In the genomic region with DNA sequence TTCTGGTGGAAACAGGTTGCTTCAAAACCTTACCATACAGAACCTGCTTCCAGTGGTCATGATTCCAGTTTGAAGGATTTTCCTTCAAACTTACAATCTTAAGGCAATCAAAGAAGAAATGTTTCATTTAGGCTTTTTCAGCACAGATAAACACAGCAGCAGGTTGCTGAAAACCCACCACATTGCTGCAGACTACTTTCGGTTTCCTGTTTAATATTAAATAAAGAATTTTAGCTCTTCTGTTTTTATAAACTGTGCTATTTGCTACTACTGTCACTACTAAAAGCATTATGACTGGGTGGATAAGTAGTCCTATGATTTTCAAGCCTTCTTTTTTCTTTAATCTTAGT, we compare ENCODE assay signal across 9 cellular contexts. TPM values are rescaled to one million over a fixed set of nuclear protein-coding genes. Genes with fewer than 3 reads are reported as not detected.
DNase-seq lines count a peak whose midpoint lies in the region; ATAC-seq and TF ChIP-seq lines count a peak whose summit lies in the region.
"Had no signal": no experiment of that assay in that cellular context is flagged by ENCODE, and none has a peak within 500 bp of the region (broad histone marks: within the 10 kb centered on the region; RNA-seq: fewer than 3 reads in every experiment).

No MANE protein-coding gene starts in this region.

- H3K4me3 ChIP-seq in body of pancreas, result peak overlapping the region in 1 of 2 donors; percentile 22
- no peak overlapping the region for H3K4me3 ChIP-seq in HAP-1

- peaks cover 28% of the 10 kb centered on the region for H3K4me1 ChIP-seq in body of pancreas
- peaks cover 26% of the 10 kb centered on the region for H3K4me1 ChIP-seq in HAP-1

- H3K4me1 Mint-ChIP-seq in osteocyte (ENCODE audit: unreplicated experiment), result peaks cover 70% of the 10 kb centered on the region

- no peaks in the 10 kb centered on the region for H3K36me3 ChIP-seq in body of pancreas (replicated peaks in 1 of 2; ENCODE audit: insufficient read depth in 1 of 2, low read depth in 2 of 2)
- H3K36me3 ChIP-seq in HAP-1 (replicated peaks), result no peaks in the 10 kb centered on the region

- DNase-seq in body of pancreas, result no peak
- DNase-seq in osteocyte (ENCODE audit: extremely low spot score, unreplicated experiment), result no peak
- DNase-seq in HAP-1 (ENCODE audit: low spot score in 2 of 2), result no peak
- no peak for DNase-seq in CD1c-positive myeloid dendritic cell (ENCODE audit: extremely low spot score)
- DNase-seq in GM19240 (ENCODE audit: insufficient read length, low spot score), result no peak

- H3K27me3 ChIP-seq in body of pancreas (no peaks in the 10 kb centered on the region), HAP-1 (ENCODE audit: low read depth) (no peaks in the 10 kb centered on the region)

- ATAC-seq in GM18867 (IDR thresholded peaks at IDR 0.05; ENCODE audit: unreplicated experiment) (peak; percentile 2), HG03039 (IDR thresholded peaks at IDR 0.05; ENCODE audit: unreplicated experiment) (peak; percentile 7), body of pancreas (no peak), GM18517 (IDR thresholded peaks at IDR 0.05; ENCODE audit: unreplicated experiment) (no peak)
- ATAC-seq: HCT116 had no signal

- peak overlapping the region; percentile 51 for H3K4me3 Mint-ChIP-seq in osteocyte (ENCODE audit: unreplicated experiment)

- TF ChIP-seq POLR2A in body of pancreas (IDR thresholded peaks at IDR 0.05), result no peak

- peak overlapping the region; percentile 84 for H3K27ac Mint-ChIP-seq in osteocyte (ENCODE audit: unreplicated experiment)

- peak overlapping the region in 3 of 4 donors; percentile 31 to 70 (median 45) for H3K27ac ChIP-seq in body of pancreas

- no peak for TF ChIP-seq CTCF in body of pancreas (IDR thresholded peaks at IDR 0.05)
- no peak for TF ChIP-seq CTCF in osteocyte (IDR thresholded peaks at IDR 0.05)

- H3K9me3 ChIP-seq in body of pancreas (no peaks in the 10 kb centered on the region), HAP-1 (no peaks in the 10 kb centered on the region)

- 14 to 20% methylated on average over 1 of the region's 1 CpG for WGBS in body of pancreas, 2 donors

- intact Hi-C loops in body of pancreas (cut with DNase I), result no loop called here

- no peaks in the 10 kb centered on the region for H3K9me3 Mint-ChIP-seq in osteocyte (ENCODE audit: unreplicated experiment)

- H3K27me3 Mint-ChIP-seq in osteocyte (ENCODE audit: unreplicated experiment), result no peaks in the 10 kb centered on the region

- H3K36me3 Mint-ChIP-seq in osteocyte (ENCODE audit: unreplicated experiment), result peaks cover 2% of the 10 kb centered on the region

- in situ Hi-C loops in HAP-1 (cut with MboI; ENCODE audit: low sequenced_read_pairs), result no loop called here

RNA-seq across cellular contexts. Expression of a gene that starts 13.2 kb away (rescaled TPM):
- 10 to 100 TPM; 42.3 to 61.6 TPM for total RNA-seq in body of pancreas
- 120 and 130 TPM in 2 replicates for total RNA-seq in osteocyte

Comparison
In these comparisons a context has a peak if more than half of its experiments do, and no peak if none do; other contexts are left out.
1. ATAC-seq: peak in GM18867 (single experiment) and HG03039 (single experiment); none in body of pancreas (single experiment) and GM18517 (single experiment).